ENCODE assay signal across 20 cellular contexts in the genomic region with DNA sequence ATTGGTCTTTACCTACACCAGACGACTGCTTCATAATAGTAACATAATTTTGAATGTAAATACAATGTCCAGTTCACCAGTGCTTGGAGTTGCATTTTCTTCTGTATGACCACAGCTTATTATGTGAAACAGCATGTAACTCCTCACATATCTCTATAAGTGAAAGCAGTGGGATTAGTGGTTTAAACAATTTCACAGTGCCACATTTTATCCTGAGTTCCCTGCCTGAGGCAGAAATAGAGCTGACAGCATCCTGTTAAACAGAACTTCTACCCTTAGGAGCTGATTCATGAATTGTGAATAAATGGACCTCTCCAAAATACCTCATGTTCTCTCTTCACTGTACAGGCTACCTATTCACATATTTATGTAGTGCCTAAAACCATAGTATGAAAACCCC.
A peak's percentile ranks its signal among the peaks of the same experiment; 100 is the strongest.
DNase-seq lines count a peak whose midpoint lies in the region.
"Had no signal": no experiment of that assay in that cellular context is flagged by ENCODE, and none has a peak within 500 bp of the region (broad histone marks: within the 10 kb centered on the region; RNA-seq: fewer than 3 reads in every experiment).

No MANE protein-coding gene starts in this region.

- no peaks in the 10 kb centered on the region for H3K36me3 ChIP-seq in SJCRH30
- no peaks in the 10 kb centered on the region for H3K36me3 ChIP-seq in mesendoderm (ENCODE audit: control insufficient read depth, insufficient read depth, low read length)

- H3K27ac ChIP-seq in SJCRH30 (no peak overlapping the region), mesendoderm (ENCODE audit: low read depth, low read length) (no peak overlapping the region)
- H3K27ac ChIP-seq: HL-60 had no signal

- H3K79me1 ChIP-seq in mesendoderm (ENCODE audit: low read length): no peaks in the 10 kb centered on the region

- H4K8ac ChIP-seq in mesendoderm (ENCODE audit: low read depth, low read length): no peak overlapping the region

- DNase-seq in MV-4-11 (lab: John Stamatoyannopoulos, UW) (peak; percentile 25), SJCRH30 (peak; percentile 29 to 78), astrocyte of the hippocampus (ENCODE audit: low read depth, low spot score) (peak; percentile 5), AML-193 (lab: John Stamatoyannopoulos, UW) (no peak), mesendoderm (no peak), HuH-7.5 (ENCODE audit: low spot score) (no peak), nucleus accumbens (lab: John Stamatoyannopoulos, UW) (no peak)
- DNase-seq: CD8-positive, alpha-beta memory T cell; DMS 273 treated with DMSO at 0.1 percent for 48 hours; DMS79; NCI-H1092 treated with DMSO at 0.1 percent for 48 hours; NCI-H1436; NCI-H187 treated with DMSO at 0.1 percent for 48 hours; NCI-H2107; NCI-H446 treated with DMSO at 0.1 percent for 48 hours; NCI-H526; NCI-H82; NK-92 treated with Interleukin-12 subunit alpha and Interleukin-12 subunit beta, amount 100 ng/mL, for 24 hours; SIG-M5 had no signal

- WGBS in mesendoderm (ENCODE audit: extremely low coverage, insufficient coverage, low lambda C conversion rate): no CpG with 5 or more reads among the region's 1 CpG

- H3K27me3 ChIP-seq in SJCRH30 (no peaks in the 10 kb centered on the region), mesendoderm (ENCODE audit: insufficient read depth, low read length, poor library complexity) (no peaks in the 10 kb centered on the region)

- no peak overlapping the region for H2BK15ac ChIP-seq in mesendoderm (replicated peaks; ENCODE audit: low read depth)

- H3K4me2 ChIP-seq in mesendoderm (ENCODE audit: low read length): no peak overlapping the region

- no peak overlapping the region for H3K18ac ChIP-seq in mesendoderm (ENCODE audit: low read length)

- no peak overlapping the region for H2AK5ac ChIP-seq in mesendoderm (ENCODE audit: low read length)

- no peak overlapping the region for H3K4me3 ChIP-seq in SJCRH30
- H3K4me3 ChIP-seq in mesendoderm (ENCODE audit: low read length): no peak overlapping the region

- no peak overlapping the region for H3K4ac ChIP-seq in mesendoderm (ENCODE audit: low read depth, low read length)

- H2BK120ac ChIP-seq in mesendoderm (ENCODE audit: low read depth, low read length): no peak overlapping the region

- H3K4me1 ChIP-seq in SJCRH30: peaks cover 5% of the 10 kb centered on the region; the same call in 1 of the 2 replicates
- no peaks in the 10 kb centered on the region for H3K4me1 ChIP-seq in mesendoderm (ENCODE audit: control insufficient read depth, low read depth, low read length)

- H3K9ac ChIP-seq in mesendoderm (ENCODE audit: low read length): no peak overlapping the region

- H3K56ac ChIP-seq in mesendoderm (ENCODE audit: low read length): no peak overlapping the region

- H3K9me3 ChIP-seq in SJCRH30 (replicated peaks): no peaks in the 10 kb centered on the region

- H3K79me2 ChIP-seq in mesendoderm (ENCODE audit: control insufficient read depth, insufficient read depth, low read length): no peaks in the 10 kb centered on the region

- no peak overlapping the region for H3K23ac ChIP-seq in mesendoderm (ENCODE audit: low read length)

- H4K5ac ChIP-seq in mesendoderm (ENCODE audit: low read length): no peak overlapping the region

- H2BK5ac ChIP-seq in mesendoderm (ENCODE audit: low read length): no peak overlapping the region

Comparison
In these comparisons a context has a peak if more than half of its experiments do, and no peak if none do; other contexts are left out.
1. DNase-seq: peak in MV-4-11 (single experiment), SJCRH30 (2 of 2) and astrocyte of the hippocampus (single experiment); none in AML-193 (0 of 2), mesendoderm (single experiment), HuH-7.5 (single experiment) and nucleus accumbens (0 of 56).